ENCODE assay signal across 16 cellular contexts in genomic region chr7:128065872-128066271, GRCh38. TPM values are rescaled to one million over a fixed set of nuclear protein-coding genes. Genes with fewer than 3 reads are reported as not detected.
DNase-seq lines count a peak whose midpoint lies in the region; ATAC-seq, FAIRE-seq and TF ChIP-seq lines count a peak whose summit lies in the region.
"Had no signal": no experiment of that assay in that cellular context is flagged by ENCODE, and none has a peak within 500 bp of the region (broad histone marks: within the 10 kb centered on the region; RNA-seq: fewer than 3 reads in every experiment).

No MANE protein-coding gene starts in this region.

- no peak for TF ChIP-seq CTCF in fibroblast of villous mesenchyme (IDR thresholded peaks at IDR 0.05; ENCODE audit: insufficient read depth, low read depth, low read length)
- no peak for TF ChIP-seq CTCF in pancreas (IDR thresholded peaks at IDR 0.05)

- H3K4me1 ChIP-seq in pancreas (no peaks in the 10 kb centered on the region), mesendoderm (ENCODE audit: control insufficient read depth, low read depth, low read length) (no peaks in the 10 kb centered on the region)
- H3K4me1 ChIP-seq: Caco-2 had no signal

- in situ Hi-C loops in G401 (cut with HindIII; ENCODE audit: low sequenced_read_pairs), result no loop called here

- WGBS in pancreas, 2 donors, result 86 to 93% methylated on average over 7 of the region's 7 CpGs
- no CpG with 5 or more reads among the region's 7 CpGs for WGBS in mesendoderm (ENCODE audit: extremely low coverage, insufficient coverage, low lambda C conversion rate)

- no peaks in the 10 kb centered on the region for H3K79me2 ChIP-seq in mesendoderm (ENCODE audit: control insufficient read depth, insufficient read depth, low read length)

- H2BK15ac ChIP-seq in mesendoderm (replicated peaks; ENCODE audit: low read depth), result no peak overlapping the region

- intact Hi-C loops in pancreas (cut with DNase I), result no loop called here

- H3K56ac ChIP-seq in mesendoderm (ENCODE audit: low read length), result no peak overlapping the region

- H3K9ac ChIP-seq in SK-N-MC (ENCODE audit: insufficient read length) (no peak overlapping the region), mesendoderm (ENCODE audit: low read length) (no peak overlapping the region)

- no peak for FAIRE-seq in pancreas (lab: Jason Lieb, UNC)
- FAIRE-seq: A204.1, HTR-8/SVneo had no signal

- no peak overlapping the region for H2AK5ac ChIP-seq in mesendoderm (ENCODE audit: low read length)

- H2BK5ac ChIP-seq in mesendoderm (ENCODE audit: low read length), result no peak overlapping the region

- peak; percentile 61 for DNase-seq in G401 (ENCODE audit: low spot score)
- peak; percentile 51 for DNase-seq in SK-N-MC (ENCODE audit: low read depth, low spot score)
- peak; percentile 22 for DNase-seq in fibroblast of villous mesenchyme (ENCODE audit: low read depth)
- DNase-seq in pancreas, result no peak
- DNase-seq in OCI-M1 (lab: John Stamatoyannopoulos, UW), result no peak
- DNase-seq in GM03348 (ENCODE audit: low spot score), result no peak
- no peak for DNase-seq in mesendoderm
- DNase-seq: Caco-2; CD8-positive, alpha-beta memory T cell; DND-41; GF-D8; HCEC 1CT; HFFc6 had no signal

- H3K27me3 ChIP-seq in pancreas (no peaks in the 10 kb centered on the region), mesendoderm (ENCODE audit: insufficient read depth, low read length, poor library complexity) (no peaks in the 10 kb centered on the region)

- H3K4ac ChIP-seq in mesendoderm (ENCODE audit: low read depth, low read length), result no peak overlapping the region

- H3K4me3 ChIP-seq in SK-N-MC, result 0 out of 2 replicates have a peak overlapping the region, but pooled peaks have one; percentile 24
- H3K4me3 ChIP-seq in fibroblast of villous mesenchyme (ENCODE audit: low read depth, low read length), result no peak overlapping the region
- H3K4me3 ChIP-seq in pancreas, result no peak overlapping the region
- no peak overlapping the region for H3K4me3 ChIP-seq in mesendoderm (ENCODE audit: low read length)

- H3K18ac ChIP-seq in mesendoderm (ENCODE audit: low read length), result no peak overlapping the region

- H3K27ac ChIP-seq in SK-N-MC (peak overlapping the region; percentile 84), pancreas (no peak overlapping the region), mesendoderm (ENCODE audit: low read depth, low read length) (no peak overlapping the region)

- H3K23ac ChIP-seq in mesendoderm (ENCODE audit: low read length), result no peak overlapping the region

- no peak overlapping the region for H4K5ac ChIP-seq in mesendoderm (ENCODE audit: low read length)

- H3K36me3 ChIP-seq in SK-N-MC (ENCODE audit: insufficient read depth, low read length) (peaks cover 4% of the 10 kb centered on the region; the same call in 1 of the 2 replicates), pancreas (no peaks in the 10 kb centered on the region), mesendoderm (ENCODE audit: control insufficient read depth, insufficient read depth, low read length) (no peaks in the 10 kb centered on the region)

- no peak overlapping the region for H4K8ac ChIP-seq in mesendoderm (ENCODE audit: low read depth, low read length)

- no peaks in the 10 kb centered on the region for H3K79me1 ChIP-seq in mesendoderm (ENCODE audit: low read length)

- H3K4me2 ChIP-seq in mesendoderm (ENCODE audit: low read length), result no peak overlapping the region

- peak in 3 of 4 donors; percentile 29 to 81 (median 68) for ATAC-seq in pancreas

- H2BK120ac ChIP-seq in mesendoderm (ENCODE audit: low read depth, low read length), result no peak overlapping the region

- H3K9me3 ChIP-seq in SK-N-MC (ENCODE audit: low read depth, low read length), result no peaks in the 10 kb centered on the region
- no peaks in the 10 kb centered on the region for H3K9me3 ChIP-seq in pancreas
- H3K9me3 ChIP-seq: Caco-2 had no signal

RNA-seq across cellular contexts. Expression of gene LRRC4, which starts 34.6 kb away (rescaled TPM):
- 0.10 and 0.12 TPM in 2 replicates for total RNA-seq in G401 (2014; rRNA removed; shearing (Covaris generic))
- under 0.01 TPM in 1 of 2 replicates, not detected in the other for total RNA-seq in fibroblast of villous mesenchyme
- 1 to 10 TPM in 2 of 6 donors, under 1 TPM in 4; 0.42 to 1.6 (median 0.84) TPM for total RNA-seq in pancreas
- 1 to 10 TPM in 1 of 2 donors, under 1 TPM in 1; 0.76 to 2.4 TPM for polyA plus RNA-seq in pancreas
- polyA plus RNA-seq in mesendoderm (2013, experiment 1 of 2), result 9.9 TPM
- 9.6 TPM for polyA plus RNA-seq in mesendoderm (2013, experiment 2 of 2)
- total RNA-seq: Caco-2, H4 had no signal
- polyA plus RNA-seq: CD8-positive, alpha-beta memory T cell had no signal

Comparison
In these comparisons a context has a peak if more than half of its experiments do, and no peak if none do; other contexts are left out.
1. DNase-seq: peak in G401 (single experiment), SK-N-MC (single experiment) and fibroblast of villous mesenchyme (single experiment); none in pancreas (0 of 6), OCI-M1 (single experiment), GM03348 (single experiment) and mesendoderm (single experiment).